ENCODE assay signal across 7 cellular contexts in the genomic region with DNA sequence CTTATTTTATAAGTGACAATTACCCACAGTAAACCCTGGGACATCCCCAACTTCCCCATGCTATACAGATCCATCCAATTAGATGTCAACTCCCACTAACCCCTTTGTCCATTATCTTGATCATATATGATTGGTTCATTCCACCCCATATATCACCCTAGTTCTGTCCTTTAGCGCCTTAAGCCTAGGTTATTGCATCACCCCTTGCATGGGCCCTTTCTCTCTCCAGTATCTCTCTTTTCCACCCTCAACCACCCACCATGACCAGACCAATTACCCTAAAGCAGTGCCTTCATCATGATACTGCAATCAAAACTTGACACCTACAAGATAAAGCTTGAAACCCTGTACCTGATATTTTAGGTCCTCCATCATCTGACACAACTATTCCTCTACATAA.
"Had no signal": no experiment of that assay in that cellular context is flagged by ENCODE, and none has a peak within 500 bp of the region (broad histone marks: within the 10 kb centered on the region; RNA-seq: fewer than 3 reads in every experiment).

No MANE protein-coding gene starts in this region.

- FAIRE-seq: H1, H54, HTR-8/SVneo had no signal

- H3K4me2 ChIP-seq: GM23338 had no signal

- H2AFZ ChIP-seq: GM23338 had no signal

- H3K4me3 ChIP-seq: GM23338 had no signal

- ATAC-seq: GM23338 had no signal

- DNase-seq: H9, HCEC 1CT, KBM-7 had no signal
